ENCODE assay signal across 28 cellular contexts in the genomic region with DNA sequence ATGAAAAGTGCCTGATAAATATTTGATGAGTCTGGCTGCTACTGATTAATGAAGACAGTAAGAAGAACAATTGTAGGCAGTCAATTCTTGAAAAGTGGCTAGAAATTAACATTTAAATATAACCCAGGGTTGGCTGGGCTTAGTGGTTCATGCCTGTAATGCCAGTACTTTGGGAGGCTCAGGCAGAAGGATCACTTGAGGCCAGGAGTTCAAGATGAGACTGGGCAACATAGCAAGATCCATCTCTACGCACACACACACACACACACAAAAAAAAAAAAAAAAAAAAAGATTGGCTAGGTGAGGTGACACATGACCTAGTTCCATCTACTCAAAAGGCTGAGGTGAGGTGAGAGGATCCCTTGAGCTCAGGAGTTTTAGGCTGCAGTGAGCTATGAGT. TPM values are rescaled to one million over a fixed set of nuclear protein-coding genes. Genes with fewer than 3 reads are reported as not detected.
"Had no signal": no experiment of that assay in that cellular context is flagged by ENCODE, and none has a peak within 500 bp of the region (broad histone marks: within the 10 kb centered on the region; RNA-seq: fewer than 3 reads in every experiment).

No MANE protein-coding gene starts in this region.

- H3K27me3 ChIP-seq: Peyer's patch, SJSA1 had no signal

- ATAC-seq: K562, Right ventricle myocardium inferior, T-cell had no signal

- H3K4me3 ChIP-seq: K562, PC-9, Peyer's patch, SJSA1, SK-N-MC had no signal

- H3K9me3 ChIP-seq: Peyer's patch, SJSA1 had no signal

- H2AFZ ChIP-seq: PC-9 had no signal

- DNase-seq: NCI-H1092, NCI-H1105 treated with DMSO at 0.1 percent for 48 hours, NCI-H1436, NCI-H187, NCI-H2029, NCI-H2081 treated with DMSO at 0.1 percent for 48 hours, NCI-H2171, NCI-H226, NCI-H446, NCI-H510A, NCI-H524 treated with DMSO at 0.1 percent for 48 hours, NCI-H69, NCI-H774, OCI-M1, PC-9, Peyer's patch, SIG-M5, SW 1271, T-cell had no signal

- H3K36me3 ChIP-seq: Peyer's patch, SJSA1 had no signal

- H3K27ac ChIP-seq: HL-60, KMS-11, PC-9, Peyer's patch, SJSA1, SK-N-MC had no signal

- H3K9me3 Mint-ChIP-seq: IgD-negative memory B cell; T-cell; T-helper 1 cell treated with Interleukin-12 subunit alpha and Interleukin-12 subunit beta and Interleukin-4 antibody, amounts not matched to agents 30 μg/mL and 1 μg/mL, for 36 hours had no signal

- H3K4me2 ChIP-seq: KMS-11, PC-9 had no signal

- H3K4me1 ChIP-seq: Peyer's patch, SJSA1 had no signal

- H3K36me3 Mint-ChIP-seq: T-cell had no signal

- H3K4me3 Mint-ChIP-seq: IgD-negative memory B cell; T-cell; T-helper 1 cell treated with Interleukin-12 subunit alpha and Interleukin-12 subunit beta and Interleukin-4 antibody, amounts not matched to agents 30 μg/mL and 1 μg/mL, for 36 hours had no signal

- H3K27me3 Mint-ChIP-seq: IgD-negative memory B cell had no signal

- H3K27ac Mint-ChIP-seq: IgD-negative memory B cell; T-cell; T-helper 1 cell treated with Interleukin-12 subunit alpha and Interleukin-12 subunit beta and Interleukin-4 antibody, amounts not matched to agents 30 μg/mL and 1 μg/mL, for 36 hours had no signal

RNA-seq across cellular contexts. Expression of a gene that starts 7.9 kb away (rescaled TPM):
- total RNA-seq: MCF 10A, SJSA1 had no signal
